In the genomic region with DNA sequence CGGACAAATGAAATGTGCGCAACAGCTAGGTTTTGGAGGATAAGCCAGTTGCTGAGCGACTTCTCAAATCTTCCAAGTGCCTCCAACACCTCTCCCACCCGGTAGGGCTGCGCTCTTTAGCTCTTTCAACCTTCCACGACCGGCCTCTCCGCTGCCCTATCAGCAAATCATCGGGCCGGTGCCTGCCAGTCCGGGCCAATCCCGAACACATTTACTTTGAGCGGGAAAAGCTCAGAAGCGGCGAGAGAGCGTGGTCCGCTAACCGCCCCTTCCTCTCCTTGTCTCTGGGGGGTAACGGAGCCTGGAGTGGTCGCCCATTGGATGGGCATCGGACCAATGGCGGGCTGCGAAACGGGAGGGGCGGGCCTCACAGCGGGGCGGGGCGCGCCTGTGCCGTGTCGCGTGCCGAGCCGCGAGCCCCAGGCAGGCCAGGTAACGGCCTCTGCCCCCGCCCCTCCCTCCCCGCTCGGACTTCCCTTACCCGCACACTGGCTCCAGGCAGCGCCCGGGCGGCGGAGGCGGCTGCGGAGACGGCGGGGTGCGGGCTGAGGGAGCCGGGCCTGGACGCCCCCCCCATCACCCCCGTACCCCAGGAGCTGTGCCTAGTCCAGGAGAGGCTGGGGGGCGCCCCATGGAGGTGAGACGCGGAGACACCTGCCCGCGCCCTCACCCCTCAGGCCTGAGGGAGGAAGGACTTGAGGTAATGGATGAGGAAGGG, we compare ENCODE assay signal across 1 cellular context.
TF ChIP-seq lines count a peak whose summit lies in the region.

A gene (plus strand): TSS at position 486 of the 718 bp plus-strand sequence. CDS start 146 bp downstream, at position 632.

TF ChIP-seq in HEK293, 187 proteins besides CTCF, POLR2A, EP300 and RAD21 (continued from another document):
- TF ChIP-seq, protein P1, sequence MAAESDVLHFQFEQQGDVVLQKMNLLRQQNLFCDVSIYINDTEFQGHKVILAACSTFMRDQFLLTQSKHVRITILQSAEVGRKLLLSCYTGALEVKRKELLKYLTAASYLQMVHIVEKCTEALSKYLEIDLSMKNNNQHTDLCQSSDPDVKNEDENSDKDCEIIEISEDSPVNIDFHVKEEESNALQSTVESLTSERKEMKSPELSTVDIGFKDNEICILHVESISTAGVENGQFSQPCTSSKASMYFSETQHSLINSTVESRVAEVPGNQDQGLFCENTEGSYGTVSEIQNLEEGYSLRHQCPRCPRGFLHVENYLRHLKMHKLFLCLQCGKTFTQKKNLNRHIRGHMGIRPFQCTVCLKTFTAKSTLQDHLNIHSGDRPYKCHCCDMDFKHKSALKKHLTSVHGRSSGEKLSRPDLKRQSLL (tag by site-specific recombination; IDR thresholded peaks at IDR 0.05) = 0 out of 2 replicates have a peak, but pooled peaks have one; percentile 17
- TF ChIP-seq, protein P2, sequence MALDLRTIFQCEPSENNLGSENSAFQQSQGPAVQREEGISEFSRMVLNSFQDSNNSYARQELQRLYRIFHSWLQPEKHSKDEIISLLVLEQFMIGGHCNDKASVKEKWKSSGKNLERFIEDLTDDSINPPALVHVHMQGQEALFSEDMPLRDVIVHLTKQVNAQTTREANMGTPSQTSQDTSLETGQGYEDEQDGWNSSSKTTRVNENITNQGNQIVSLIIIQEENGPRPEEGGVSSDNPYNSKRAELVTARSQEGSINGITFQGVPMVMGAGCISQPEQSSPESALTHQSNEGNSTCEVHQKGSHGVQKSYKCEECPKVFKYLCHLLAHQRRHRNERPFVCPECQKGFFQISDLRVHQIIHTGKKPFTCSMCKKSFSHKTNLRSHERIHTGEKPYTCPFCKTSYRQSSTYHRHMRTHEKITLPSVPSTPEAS (tag by site-specific recombination; IDR thresholded peaks at IDR 0.05) = no peak
- TF ChIP-seq GFI1B (tag by site-specific recombination; IDR thresholded peaks at IDR 0.05) (no peak), ZNF274 (IDR thresholded peaks at IDR 0.05; ENCODE audit: low read length) (no peak), ZNF274 (tag by site-specific recombination; IDR thresholded peaks at IDR 0.05; ENCODE audit: borderline replicate concordance) (no peak), KLF1 (tag by site-specific recombination; IDR thresholded peaks at IDR 0.05) (peak; percentile 60; the same call in 1 of the 2 replicates), KLF7 (tag by site-specific recombination; IDR thresholded peaks at IDR 0.05; ENCODE audit: borderline replicate concordance) (no peak), ZNF335 (tag by site-specific recombination; conservative IDR thresholded peaks at IDR 0.05) (peak; percentile 56), ZIC2 (tag by site-specific recombination; IDR thresholded peaks at IDR 0.05) (no peak)
TF ChIP-seq in HEK293: peak in this region for 11.
